Comparison of ENCODE assay signal across 18 cellular contexts in genomic region chr5:142671801-142672200, GRCh38. TPM values are rescaled to one million over a fixed set of nuclear protein-coding genes. Genes with fewer than 3 reads are reported as not detected.
A peak's percentile ranks its signal among the peaks of the same experiment; 100 is the strongest.
DNase-seq lines count a peak whose midpoint lies in the region; ATAC-seq, FAIRE-seq and TF ChIP-seq lines count a peak whose summit lies in the region.
"Had no signal": no experiment of that assay in that cellular context is flagged by ENCODE, and none has a peak within 500 bp of the region (broad histone marks: within the 10 kb centered on the region; RNA-seq: fewer than 3 reads in every experiment).

No MANE protein-coding gene starts in this region.

- H3K27me3 Mint-ChIP-seq in HFFc6 (ENCODE audit: insufficient read depth) = peaks cover under 1% of the 10 kb centered on the region; the same call in 1 of the 2 replicates
- no peaks in the 10 kb centered on the region for H3K27me3 Mint-ChIP-seq in MCF 10A (ENCODE audit: insufficient read depth, unreplicated experiment)

- H3K27me3 ChIP-seq in right atrium auricular region = no peaks in the 10 kb centered on the region
- H3K27me3 ChIP-seq: MG63, suprapubic skin had no signal

- FAIRE-seq in urothelium cell line (lab: Jason Lieb, UNC) = no peak

- no TSS peak for BruUV-seq in MCF 10A (replicated peaks; lab: Mats Ljungman, UMichigan)

- CTCF ChIA-PET in MCF 10A (lab: Yijun Ruan, JAX) = interaction anchor here (0.5 to 52.5 kb wide), 12 partner anchors 12 to 716 kb away, joined by 3 to 1243 read pairs (median 5); partner anchors contain the start of gene FGF1

- no peaks in the 10 kb centered on the region for H3K9me3 Mint-ChIP-seq in HFFc6
- H3K9me3 Mint-ChIP-seq in MCF 10A (ENCODE audit: unreplicated experiment) = no peaks in the 10 kb centered on the region
- H3K9me3 Mint-ChIP-seq: activated T-cell treated with anti-CD3 and anti-CD28 coated beads, Interleukin-2, amount 50 U/mL, for 4 hours; neural crest cell had no signal

- H3K27ac ChIP-seq in right atrium auricular region = no peak overlapping the region
- H3K27ac ChIP-seq: suprapubic skin had no signal

- no peak overlapping the region for H3K27ac Mint-ChIP-seq in HFFc6
- H3K27ac Mint-ChIP-seq in MCF 10A (ENCODE audit: low read depth, unreplicated experiment) = no peak overlapping the region

- ATAC-seq in GM18861 (IDR thresholded peaks at IDR 0.05; ENCODE audit: unreplicated experiment) = no peak
- no peak for ATAC-seq in HG02885 (IDR thresholded peaks at IDR 0.05; ENCODE audit: poor library complexity, unreplicated experiment)
- ATAC-seq: activated T-cell treated with anti-CD3 and anti-CD28 coated beads, Interleukin-2, amount 50 U/mL, for 4 hours had no signal

- POLR2A ChIA-PET in MCF 10A (lab: Yijun Ruan, JAX) = interaction anchor here (0.8 to 4.5 kb wide), 5 partner anchors 9 to 54 kb away, joined by 3 to 23 read pairs (median 5); partner anchors contain the start of gene FGF1

- H3K36me3 ChIP-seq in right atrium auricular region = no peaks in the 10 kb centered on the region
- H3K36me3 ChIP-seq: MG63, suprapubic skin had no signal

- DNase-seq in HFFc6 (peak; percentile 59), MCF 10A (ENCODE audit: unreplicated experiment) (peak; percentile 63), iris pigment epithelial cell (ENCODE audit: low read depth) (peak; percentile 85), urothelium cell line (ENCODE audit: low spot score) (peak; percentile 46), GM13977 (ENCODE audit: low spot score) (no peak), right atrium auricular region (ENCODE audit: low spot score) (no peak)
- DNase-seq: activated CD4-positive, CD25-positive, alpha-beta regulatory T cell treated with anti-CD3 and anti-CD28 coated beads, Interleukin-2, amount 50 U/mL, for 72 hours; activated T-cell treated with anti-CD3 and anti-CD28 coated beads, Interleukin-2, amount 50 U/mL, for 4 hours; Caco-2; effector CD8-positive, alpha-beta T cell; hippocampal formation; MG63; NCI-H2081 treated with DMSO at 0.1 percent for 48 hours had no signal

- peaks cover 0 to 46% of the 10 kb centered on the region in 2 donors for H3K4me1 ChIP-seq in right atrium auricular region
- H3K4me1 ChIP-seq: Caco-2, suprapubic skin had no signal

- intact Hi-C loops in MCF 10A (cut with micrococcal nuclease) = no loop called here

- H3K4me1 Mint-ChIP-seq in HFFc6 (ENCODE audit: low read depth) (peaks cover 26% of the 10 kb centered on the region), MCF 10A (ENCODE audit: insufficient read depth, unreplicated experiment) (peaks cover 10% of the 10 kb centered on the region)
- H3K4me1 Mint-ChIP-seq: neural crest cell had no signal

- in situ Hi-C loops in GM13977 (cut with MboI; ENCODE audit: low pct_unique_long_range_greater_than_20kb, low sequenced_read_pairs, unreplicated experiment) = no loop called here

- H3K36me3 Mint-ChIP-seq in HFFc6 (ENCODE audit: low read depth) (no peaks in the 10 kb centered on the region), MCF 10A (ENCODE audit: insufficient read depth, unreplicated experiment) (no peaks in the 10 kb centered on the region)

- H3K9me3 ChIP-seq in right atrium auricular region = no peaks in the 10 kb centered on the region
- H3K9me3 ChIP-seq: Caco-2, MG63, suprapubic skin had no signal

- TF ChIP-seq CTCF in HFFc6 (IDR thresholded peaks at IDR 0.05) (no peak), MCF 10A (IDR thresholded peaks at IDR 0.05; ENCODE audit: unreplicated experiment) (no peak), GM13977 (IDR thresholded peaks at IDR 0.05; ENCODE audit: extremely low read depth, insufficient read depth, missing control alignments) (no peak), right atrium auricular region (IDR thresholded peaks at IDR 0.05) (no peak)

- H3K4me3 ChIP-seq in right atrium auricular region = no peak overlapping the region
- H3K4me3 ChIP-seq: MG63, skin epidermis, suprapubic skin had no signal

- H3K4me3 Mint-ChIP-seq in HFFc6 (no peak overlapping the region), MCF 10A (ENCODE audit: unreplicated experiment) (no peak overlapping the region)
- H3K4me3 Mint-ChIP-seq: activated T-cell treated with anti-CD3 and anti-CD28 coated beads, Interleukin-2, amount 50 U/mL, for 4 hours; neural crest cell had no signal

RNA-seq across cellular contexts. Expression of gene FGF1, which starts 14.1 kb away (rescaled TPM):
- total RNA-seq in HFFc6 (2021; fragmentation: NEBNext Ultra II Directional; extraction: Animal tissue kit (Norgen Biotek cat#: 25700)) = 10 to 100 TPM; 34.2 to 42.4 (median 37.2) TPM
- total RNA-seq in MCF 10A (2022) = 0.34 and 0.65 TPM in 2 replicates
- total RNA-seq in right atrium auricular region = 10 to 100 TPM; 35.3 to 47.9 TPM
- total RNA-seq: activated T-cell treated with anti-CD3 and anti-CD28 coated beads, Interleukin-2, amount 50 U/mL, for 4 hours; Caco-2; neural crest cell had no signal

Comparison
In these comparisons a context has a peak if more than half of its experiments do, and no peak if none do; other contexts are left out.
1. DNase-seq: peak in HFFc6 (single experiment), MCF 10A (single experiment), iris pigment epithelial cell (single experiment) and urothelium cell line (single experiment); none in GM13977 (single experiment) and right atrium auricular region (single experiment).
2. RNA of gene FGF1, which starts 14.1 kb away (total RNA-seq): 35.3 to 47.9 TPM in right atrium auricular region and 34.2 to 42.4 TPM in HFFc6; 0.34 to 0.65 TPM in MCF 10A; every median in the first group is over 10 times any median in the second.